Comparison of ENCODE assay signal across 15 cellular contexts in the genomic region with DNA sequence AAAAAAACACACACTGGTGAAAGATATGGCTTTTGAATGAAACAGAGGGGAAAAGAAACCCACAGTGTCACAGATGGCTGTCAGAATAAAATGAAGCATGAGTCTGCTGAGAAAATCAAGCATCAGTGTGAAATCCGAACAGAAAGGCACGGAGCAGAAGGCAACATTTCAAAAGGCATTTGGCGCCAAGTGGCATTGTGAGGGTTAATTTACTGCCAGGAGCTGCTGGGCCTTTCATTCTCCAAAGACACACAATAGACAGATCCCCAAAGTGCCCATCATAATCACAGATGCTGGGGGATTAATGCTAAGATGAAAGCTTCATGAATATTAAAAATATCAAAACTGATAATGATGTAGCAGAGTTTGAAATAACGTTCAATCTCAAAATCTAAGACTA.
"Had no signal": no experiment of that assay in that cellular context is flagged by ENCODE, and none has a peak within 500 bp of the region (broad histone marks: within the 10 kb centered on the region; RNA-seq: fewer than 3 reads in every experiment).

No MANE protein-coding gene starts in this region.

- H3K4me1 Mint-ChIP-seq: activated T-helper 17 cell treated with anti-CD3 and anti-CD28 coated beads, Interleukin-2, amount 50 U/mL, for 72 hours had no signal

- H3K27ac ChIP-seq: gastroesophageal sphincter, stomach had no signal

- H3K36me3 ChIP-seq: gastroesophageal sphincter, stomach had no signal

- H3K4me3 Mint-ChIP-seq: activated naive CD4-positive, alpha-beta T cell treated with anti-CD3 and anti-CD28 coated beads for 36 hours; activated T-helper 17 cell treated with anti-CD3 and anti-CD28 coated beads, Interleukin-2, amount 50 U/mL, for 72 hours; effector memory CD8-positive, alpha-beta T cell; WTC11 had no signal

- H3K27ac Mint-ChIP-seq: activated naive CD4-positive, alpha-beta T cell treated with anti-CD3 and anti-CD28 coated beads for 36 hours; activated T-helper 17 cell treated with anti-CD3 and anti-CD28 coated beads, Interleukin-2, amount 50 U/mL, for 72 hours; effector memory CD8-positive, alpha-beta T cell; WTC11 had no signal

- DNase-seq: activated CD4-positive, alpha-beta T cell treated with anti-CD3 and anti-CD28 coated beads for 48 hours; activated CD8-positive, alpha-beta memory T cell treated with anti-CD3 and anti-CD28 coated beads for 24 hours; activated naive CD4-positive, alpha-beta T cell treated with anti-CD3 and anti-CD28 coated beads for 36 hours; activated T-cell treated with anti-CD3 and anti-CD28 coated beads for 4 hours; caudate nucleus; cortex of kidney; effector memory CD8-positive, alpha-beta T cell; left ventricle myocardium superior; posterior cingulate gyrus; right cardiac atrium; small intestine; stomach had no signal

- ATAC-seq: activated T-helper 17 cell treated with anti-CD3 and anti-CD28 coated beads, Interleukin-2, amount 50 U/mL, for 72 hours; effector memory CD8-positive, alpha-beta T cell; gastroesophageal sphincter; left ventricle myocardium superior; right cardiac atrium; WTC11 had no signal

- H3K4me3 ChIP-seq: gastroesophageal sphincter, stomach had no signal

- H3K27me3 Mint-ChIP-seq: activated T-helper 17 cell treated with anti-CD3 and anti-CD28 coated beads, Interleukin-2, amount 50 U/mL, for 72 hours; effector memory CD8-positive, alpha-beta T cell had no signal

- H3K9me3 ChIP-seq: gastroesophageal sphincter had no signal

- H3K27me3 ChIP-seq: gastroesophageal sphincter, stomach had no signal

- H3K4me1 ChIP-seq: gastroesophageal sphincter had no signal
